ENCODE assay signal across 1 cellular context in the genomic region with DNA sequence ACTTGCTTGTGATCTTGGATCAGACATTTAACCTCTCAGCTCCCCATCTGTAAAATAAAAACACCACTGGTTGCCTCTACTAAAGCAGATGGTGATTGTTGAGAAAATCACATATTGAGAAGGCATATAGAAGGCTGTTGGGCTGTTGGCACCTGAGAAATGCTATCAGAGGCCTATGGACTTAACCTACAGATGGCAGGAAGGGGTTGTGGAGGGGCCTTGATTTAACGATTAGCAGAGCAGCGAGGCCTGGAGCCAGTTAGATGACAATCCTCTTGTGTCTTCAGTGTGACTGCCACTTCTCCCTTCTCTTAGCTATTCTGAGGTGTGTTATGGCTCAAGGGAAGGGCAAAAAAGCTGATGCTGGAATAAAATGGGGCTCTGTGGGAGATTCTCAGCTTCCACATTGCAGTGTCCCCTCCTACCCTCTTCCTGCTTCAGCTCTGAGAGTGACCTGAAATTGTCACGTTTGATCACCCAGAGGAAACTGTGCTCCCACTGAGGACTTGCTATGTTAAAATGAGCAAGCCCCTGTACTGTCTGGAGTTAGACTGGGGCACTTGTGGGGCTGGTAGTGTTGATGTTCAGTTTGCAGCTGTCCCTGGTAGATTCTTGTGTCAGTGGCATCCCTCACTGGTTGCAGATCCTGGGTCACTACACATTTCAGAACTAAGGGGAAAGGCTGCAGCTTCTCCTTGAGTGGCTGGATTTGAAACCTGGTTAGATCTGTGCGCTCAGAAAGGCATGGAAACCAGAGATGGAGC.
TF ChIP-seq lines count a peak whose summit lies in the region.

No MANE protein-coding gene starts in this region.

TF ChIP-seq in HepG2, 621 proteins besides CTCF, POLR2A, EP300 and RAD21 (continued from another document):
- TF ChIP-seq ZNF563 (CRISPR knock-in tag; IDR thresholded peaks at IDR 0.05), result no peak
- TF ChIP-seq HOXA9 (CRISPR knock-in tag; IDR thresholded peaks at IDR 0.05; ENCODE audit: borderline replicate concordance), result no peak
- no peak for TF ChIP-seq FOSL2 (CRISPR knock-in tag; IDR thresholded peaks at IDR 0.05)
- TF ChIP-seq ZNF496 (CRISPR knock-in tag; IDR thresholded peaks at IDR 0.05; ENCODE audit: insufficient replicate concordance), result no peak
- no peak for TF ChIP-seq ZNF234 (CRISPR knock-in tag; conservative IDR thresholded peaks at IDR 0.05)
- TF ChIP-seq, protein P1, sequence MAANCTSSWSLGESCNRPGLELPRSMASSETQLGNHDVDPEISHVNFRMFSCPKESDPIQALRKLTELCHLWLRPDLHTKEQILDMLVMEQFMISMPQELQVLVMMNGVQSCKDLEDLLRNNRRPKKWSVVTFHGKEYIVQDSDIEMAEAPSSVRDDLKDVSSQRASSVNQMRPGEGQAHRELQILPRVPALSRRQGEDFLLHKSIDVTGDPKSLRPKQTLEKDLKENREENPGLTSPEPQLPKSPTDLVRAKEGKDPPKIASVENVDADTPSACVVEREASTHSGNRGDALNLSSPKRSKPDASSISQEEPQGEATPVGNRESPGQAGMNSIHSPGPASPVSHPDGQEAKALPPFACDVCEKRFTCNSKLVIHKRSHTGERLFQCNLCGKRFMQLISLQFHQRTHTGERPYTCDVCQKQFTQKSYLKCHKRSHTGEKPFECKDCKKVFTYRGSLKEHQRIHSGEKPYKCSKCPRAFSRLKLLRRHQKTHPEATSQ (CRISPR knock-in tag; IDR thresholded peaks at IDR 0.05; ENCODE audit: borderline replicate concordance), result no peak
